In genomic region chr1:25854554-25854953, GRCh38 we compare ENCODE assay signal across 1 cellular context.
A peak's percentile ranks its signal among the peaks of the same experiment; 100 is the strongest.
TF ChIP-seq lines count a peak whose summit lies in the region.

No MANE protein-coding gene starts in this region.

TF ChIP-seq in K562, 482 proteins besides CTCF, POLR2A, EP300 and RAD21 (continues in another document):
- TF ChIP-seq ZBTB49 (CRISPR knock-in tag; IDR thresholded peaks at IDR 0.05; ENCODE audit: borderline replicate concordance): no peak
- TF ChIP-seq FOXJ3 (CRISPR knock-in tag; IDR thresholded peaks at IDR 0.05): no peak
- no peak for TF ChIP-seq ATF2 (CRISPR knock-in tag; IDR thresholded peaks at IDR 0.05)
- no peak for TF ChIP-seq ZNF277 (CRISPR knock-in tag; IDR thresholded peaks at IDR 0.05; ENCODE audit: borderline replicate concordance)
- no peak for TF ChIP-seq ZNF589 (CRISPR knock-in tag; IDR thresholded peaks at IDR 0.05; ENCODE audit: low read depth)
- 0 out of 2 replicates have a peak, but pooled peaks have one; percentile 26 for TF ChIP-seq ATF7 (IDR thresholded peaks at IDR 0.05)
- TF ChIP-seq ILF3 (IDR thresholded peaks at IDR 0.05; ENCODE audit: borderline replicate concordance): no peak
- TF ChIP-seq E2F4 (CRISPR knock-in tag; IDR thresholded peaks at IDR 0.05; ENCODE audit: low read depth): no peak
- TF ChIP-seq KHSRP (IDR thresholded peaks at IDR 0.05): no peak
- 0 out of 2 replicates have a peak, but pooled peaks have one; percentile 13 for TF ChIP-seq NFIC (IDR thresholded peaks at IDR 0.05)
- no peak for TF ChIP-seq MAFG (tag; conservative IDR thresholded peaks at IDR 0.05)
- TF ChIP-seq CC2D1A (IDR thresholded peaks at IDR 0.05): no peak
- TF ChIP-seq ZNF395 (CRISPR knock-in tag; IDR thresholded peaks at IDR 0.05): no peak
- TF ChIP-seq CREB1 (IDR thresholded peaks at IDR 0.05): no peak
- no peak for TF ChIP-seq CREB1 (CRISPR knock-in tag; IDR thresholded peaks at IDR 0.05)
- TF ChIP-seq YY1 (IDR thresholded peaks at IDR 0.05; ENCODE audit: borderline replicate concordance in 1 of 3, control insufficient read depth in 1 of 3, extremely low read depth in 1 of 3, insufficient read depth in 3 of 3, insufficient read length in 1 of 3, insufficient replicate concordance in 2 of 3, low read depth in 1 of 3, low read length in 2 of 3): peak in 1 of 3 experiments; percentile 68
- TF ChIP-seq NR0B1 (IDR thresholded peaks at IDR 0.05; ENCODE audit: partially characterized antibody): no peak
- no peak for TF ChIP-seq TBP (optimal IDR thresholded peaks at IDR 0.05; ENCODE audit: low read depth, low read length)
- TF ChIP-seq BACH1 (tag; IDR thresholded peaks at IDR 0.05): no peak
- TF ChIP-seq MECOM (CRISPR knock-in tag; IDR thresholded peaks at IDR 0.05): peak; percentile 42; the same call in 1 of the 2 replicates
- no peak for TF ChIP-seq MYNN (IDR thresholded peaks at IDR 0.05)
- no peak for TF ChIP-seq MYNN (CRISPR knock-in tag; IDR thresholded peaks at IDR 0.05)
- TF ChIP-seq ZNF282 (CRISPR knock-in tag; IDR thresholded peaks at IDR 0.05): no peak
- no peak for TF ChIP-seq RNF2 (IDR thresholded peaks at IDR 0.05)
- TF ChIP-seq NEUROD1 (IDR thresholded peaks at IDR 0.05; ENCODE audit: borderline replicate concordance, low read depth, low read length, partially characterized antibody): no peak
- no peak for TF ChIP-seq SOX6 (IDR thresholded peaks at IDR 0.05)
- no peak for TF ChIP-seq EHMT2 (IDR thresholded peaks at IDR 0.05)
- TF ChIP-seq E2F5 (CRISPR knock-in tag; IDR thresholded peaks at IDR 0.05): no peak
- TF ChIP-seq BRF2 (IDR thresholded peaks at IDR 0.05; ENCODE audit: borderline replicate concordance, insufficient read depth, insufficient read length): no peak
- peak; percentile 37 for TF ChIP-seq DPF2 (IDR thresholded peaks at IDR 0.05)
- TF ChIP-seq TAF15 (IDR thresholded peaks at IDR 0.05; ENCODE audit: low read depth, low read length): no peak
- 0 out of 2 replicates have a peak, but pooled peaks have one; percentile 33 for TF ChIP-seq EP400 (IDR thresholded peaks at IDR 0.05)
- TF ChIP-seq NBN (IDR thresholded peaks at IDR 0.05; ENCODE audit: low read depth): no peak
- TF ChIP-seq FOXK2 (conservative IDR thresholded peaks at IDR 0.05 in 1 of 2, IDR thresholded peaks at IDR 0.05 in 1 of 2; ENCODE audit: low read depth in 2 of 2): 0 out of 4 replicates have a peak, but pooled peaks of 1 of the 2 experiments have one; percentile 21
- TF ChIP-seq SMAD4 (CRISPR knock-in tag; conservative IDR thresholded peaks at IDR 0.05): 0 out of 2 replicates have a peak, but pooled peaks have one; percentile 29
- TF ChIP-seq ZNF668 (CRISPR knock-in tag; IDR thresholded peaks at IDR 0.05): no peak
- no peak for TF ChIP-seq ZBTB11 (CRISPR knock-in tag; IDR thresholded peaks at IDR 0.05)
- TF ChIP-seq HMBOX1 (IDR thresholded peaks at IDR 0.05): peak; percentile 58; the same call in 1 of the 2 replicates
- no peak for TF ChIP-seq SRSF7 (optimal IDR thresholded peaks at IDR 0.05; ENCODE audit: low read depth, low read length)
- TF ChIP-seq ZBTB2 (IDR thresholded peaks at IDR 0.05): no peak
- no peak for TF ChIP-seq NR2C1 (IDR thresholded peaks at IDR 0.05)
- no peak for TF ChIP-seq NR2C1 (tag; IDR thresholded peaks at IDR 0.05)
- TF ChIP-seq CBFA2T3 (IDR thresholded peaks at IDR 0.05): peak; percentile 62
- TF ChIP-seq ZNF384 (IDR thresholded peaks at IDR 0.05; ENCODE audit: low read depth, low read length): no peak
- TF ChIP-seq ZFX (CRISPR knock-in tag; IDR thresholded peaks at IDR 0.05): no peak
- no peak for TF ChIP-seq E2F1 (CRISPR knock-in tag; IDR thresholded peaks at IDR 0.05)
